In the genomic region with DNA sequence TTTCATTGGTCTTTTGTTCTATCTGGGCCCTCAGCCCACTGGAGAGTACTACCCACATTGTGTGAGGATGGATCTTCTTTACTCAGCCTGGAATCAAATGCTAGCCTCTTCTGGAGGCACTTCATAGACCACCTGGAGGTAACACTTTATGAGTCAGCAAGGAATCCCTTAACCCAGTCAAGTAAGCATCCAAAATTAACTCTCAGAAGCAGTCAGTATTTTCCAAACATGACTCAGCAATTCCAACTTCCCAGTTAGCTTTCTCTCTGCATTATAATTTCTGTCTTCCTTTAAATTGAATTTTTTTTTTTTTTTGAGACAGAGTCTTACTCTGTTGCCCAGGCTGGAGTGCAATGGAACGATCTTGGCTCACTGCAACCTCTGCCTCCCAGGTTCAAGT, we compare ENCODE assay signal across 1 cellular context.
TF ChIP-seq lines count a peak whose summit lies in the region.

No MANE protein-coding gene starts in this region.

TF ChIP-seq in GM23338, 12 proteins besides CTCF, POLR2A, EP300 and RAD21 (continued from another document):
- TF ChIP-seq, protein P1, sequence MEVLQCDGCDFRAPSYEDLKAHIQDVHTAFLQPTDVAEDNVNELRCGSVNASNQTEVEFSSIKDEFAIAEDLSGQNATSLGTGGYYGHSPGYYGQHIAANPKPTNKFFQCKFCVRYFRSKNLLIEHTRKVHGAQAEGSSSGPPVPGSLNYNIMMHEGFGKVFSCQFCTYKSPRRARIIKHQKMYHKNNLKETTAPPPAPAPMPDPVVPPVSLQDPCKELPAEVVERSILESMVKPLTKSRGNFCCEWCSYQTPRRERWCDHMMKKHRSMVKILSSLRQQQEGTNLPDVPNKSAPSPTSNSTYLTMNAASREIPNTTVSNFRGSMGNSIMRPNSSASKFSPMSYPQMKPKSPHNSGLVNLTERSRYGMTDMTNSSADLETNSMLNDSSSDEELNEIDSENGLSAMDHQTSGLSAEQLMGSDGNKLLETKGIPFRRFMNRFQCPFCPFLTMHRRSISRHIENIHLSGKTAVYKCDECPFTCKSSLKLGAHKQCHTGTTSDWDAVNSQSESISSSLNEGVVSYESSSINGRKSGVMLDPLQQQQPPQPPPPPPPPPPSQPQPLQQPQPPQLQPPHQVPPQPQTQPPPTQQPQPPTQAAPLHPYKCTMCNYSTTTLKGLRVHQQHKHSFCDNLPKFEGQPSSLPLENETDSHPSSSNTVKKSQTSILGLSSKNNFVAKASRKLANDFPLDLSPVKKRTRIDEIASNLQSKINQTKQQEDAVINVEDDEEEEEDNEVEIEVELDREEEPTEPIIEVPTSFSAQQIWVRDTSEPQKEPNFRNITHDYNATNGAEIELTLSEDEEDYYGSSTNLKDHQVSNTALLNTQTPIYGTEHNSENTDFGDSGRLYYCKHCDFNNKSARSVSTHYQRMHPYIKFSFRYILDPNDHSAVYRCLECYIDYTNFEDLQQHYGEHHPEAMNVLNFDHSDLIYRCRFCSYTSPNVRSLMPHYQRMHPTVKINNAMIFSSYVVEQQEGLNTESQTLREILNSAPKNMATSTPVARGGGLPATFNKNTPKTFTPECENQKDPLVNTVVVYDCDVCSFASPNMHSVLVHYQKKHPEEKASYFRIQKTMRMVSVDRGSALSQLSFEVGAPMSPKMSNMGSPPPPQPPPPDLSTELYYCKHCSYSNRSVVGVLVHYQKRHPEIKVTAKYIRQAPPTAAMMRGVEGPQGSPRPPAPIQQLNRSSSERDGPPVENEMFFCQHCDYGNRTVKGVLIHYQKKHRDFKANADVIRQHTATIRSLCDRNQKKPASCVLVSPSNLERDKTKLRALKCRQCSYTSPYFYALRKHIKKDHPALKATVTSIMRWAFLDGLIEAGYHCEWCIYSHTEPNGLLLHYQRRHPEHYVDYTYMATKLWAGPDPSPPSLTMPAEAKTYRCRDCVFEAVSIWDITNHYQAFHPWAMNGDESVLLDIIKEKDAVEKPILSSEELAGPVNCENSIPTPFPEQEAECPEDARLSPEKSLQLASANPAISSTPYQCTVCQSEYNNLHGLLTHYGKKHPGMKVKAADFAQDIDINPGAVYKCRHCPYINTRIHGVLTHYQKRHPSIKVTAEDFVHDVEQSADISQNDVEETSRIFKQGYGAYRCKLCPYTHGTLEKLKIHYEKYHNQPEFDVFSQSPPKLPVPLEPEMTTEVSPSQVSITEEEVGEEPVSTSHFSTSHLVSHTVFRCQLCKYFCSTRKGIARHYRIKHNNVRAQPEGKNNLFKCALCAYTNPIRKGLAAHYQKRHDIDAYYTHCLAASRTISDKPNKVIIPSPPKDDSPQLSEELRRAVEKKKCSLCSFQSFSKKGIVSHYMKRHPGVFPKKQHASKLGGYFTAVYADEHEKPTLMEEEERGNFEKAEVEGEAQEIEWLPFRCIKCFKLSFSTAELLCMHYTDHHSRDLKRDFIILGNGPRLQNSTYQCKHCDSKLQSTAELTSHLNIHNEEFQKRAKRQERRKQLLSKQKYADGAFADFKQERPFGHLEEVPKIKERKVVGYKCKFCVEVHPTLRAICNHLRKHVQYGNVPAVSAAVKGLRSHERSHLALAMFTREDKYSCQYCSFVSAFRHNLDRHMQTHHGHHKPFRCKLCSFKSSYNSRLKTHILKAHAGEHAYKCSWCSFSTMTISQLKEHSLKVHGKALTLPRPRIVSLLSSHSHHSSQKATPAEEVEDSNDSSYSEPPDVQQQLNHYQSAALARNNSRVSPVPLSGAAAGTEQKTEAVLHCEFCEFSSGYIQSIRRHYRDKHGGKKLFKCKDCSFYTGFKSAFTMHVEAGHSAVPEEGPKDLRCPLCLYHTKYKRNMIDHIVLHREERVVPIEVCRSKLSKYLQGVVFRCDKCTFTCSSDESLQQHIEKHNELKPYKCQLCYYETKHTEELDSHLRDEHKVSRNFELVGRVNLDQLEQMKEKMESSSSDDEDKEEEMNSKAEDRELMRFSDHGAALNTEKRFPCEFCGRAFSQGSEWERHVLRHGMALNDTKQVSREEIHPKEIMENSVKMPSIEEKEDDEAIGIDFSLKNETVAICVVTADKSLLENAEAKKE (CRISPR knock-in tag; IDR thresholded peaks at IDR 0.05), result no peak
